2 cellular contexts compared by ENCODE assay signal in the genomic region with DNA sequence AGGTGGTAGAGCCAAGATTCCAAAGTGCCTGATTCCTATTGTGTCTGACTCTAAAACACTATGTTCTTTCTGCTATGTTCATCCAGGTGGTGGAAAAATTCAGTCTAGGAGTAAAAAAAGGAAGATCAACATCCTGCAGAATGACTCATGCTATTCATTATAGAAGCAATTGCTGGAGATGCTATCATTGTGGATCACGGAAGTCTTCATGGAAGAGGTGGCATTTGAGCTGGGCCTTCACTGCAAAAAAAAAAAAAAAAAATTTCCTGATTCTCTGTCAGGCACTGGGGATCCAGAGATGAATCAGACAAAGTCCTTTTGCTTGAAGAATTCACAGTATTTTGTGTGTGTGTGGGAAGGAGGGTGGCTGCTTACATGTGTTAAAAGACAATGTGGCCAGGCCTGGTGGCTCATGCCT.
A peak's percentile ranks its signal among the peaks of the same experiment; 100 is the strongest.
TF ChIP-seq lines count a peak whose summit lies in the region.

No MANE protein-coding gene starts in this region.

TF ChIP-seq in HepG2, 621 proteins besides CTCF, POLR2A, EP300 and RAD21 (continues in another document):
- TF ChIP-seq, protein P1, sequence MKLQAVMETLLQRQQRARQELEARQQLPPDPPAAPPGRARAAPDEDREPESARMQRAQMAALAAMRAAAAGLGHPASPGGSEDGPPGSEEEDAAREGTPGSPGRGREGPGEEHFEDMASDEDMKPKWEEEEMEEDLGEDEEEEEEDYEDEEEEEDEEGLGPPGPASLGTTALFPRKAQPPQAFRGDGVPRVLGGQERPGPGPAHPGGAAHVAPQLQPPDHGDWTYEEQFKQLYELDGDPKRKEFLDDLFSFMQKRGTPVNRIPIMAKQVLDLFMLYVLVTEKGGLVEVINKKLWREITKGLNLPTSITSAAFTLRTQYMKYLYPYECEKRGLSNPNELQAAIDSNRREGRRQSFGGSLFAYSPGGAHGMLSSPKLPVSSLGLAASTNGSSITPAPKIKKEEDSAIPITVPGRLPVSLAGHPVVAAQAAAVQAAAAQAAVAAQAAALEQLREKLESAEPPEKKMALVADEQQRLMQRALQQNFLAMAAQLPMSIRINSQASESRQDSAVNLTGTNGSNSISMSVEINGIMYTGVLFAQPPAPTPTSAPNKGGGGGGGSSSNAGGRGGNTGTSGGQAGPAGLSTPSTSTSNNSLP (IDR thresholded peaks at IDR 0.05; ENCODE audit: low read depth, low read length), result peak; percentile 44; the same call in 1 of the 2 replicates
- TF ChIP-seq ZNF589 (CRISPR knock-in tag; conservative IDR thresholded peaks at IDR 0.05) (no peak), ZFYVE20 (CRISPR knock-in tag; IDR thresholded peaks at IDR 0.05; ENCODE audit: borderline replicate concordance, low read depth) (no peak), ZNF772 (CRISPR knock-in tag; IDR thresholded peaks at IDR 0.05) (no peak), ELF4 (CRISPR knock-in tag; IDR thresholded peaks at IDR 0.05; ENCODE audit: borderline replicate concordance) (no peak), ZFP1 (CRISPR knock-in tag; IDR thresholded peaks at IDR 0.05) (no peak), ZNF776 (CRISPR knock-in tag; IDR thresholded peaks at IDR 0.05) (no peak), ZNF878 (CRISPR knock-in tag; IDR thresholded peaks at IDR 0.05) (no peak), ZNF549 (CRISPR knock-in tag; IDR thresholded peaks at IDR 0.05) (no peak), MTA3 (CRISPR knock-in tag; IDR thresholded peaks at IDR 0.05) (no peak), NFKBIZ (CRISPR knock-in tag; IDR thresholded peaks at IDR 0.05) (no peak)
- TF ChIP-seq, protein P2, sequence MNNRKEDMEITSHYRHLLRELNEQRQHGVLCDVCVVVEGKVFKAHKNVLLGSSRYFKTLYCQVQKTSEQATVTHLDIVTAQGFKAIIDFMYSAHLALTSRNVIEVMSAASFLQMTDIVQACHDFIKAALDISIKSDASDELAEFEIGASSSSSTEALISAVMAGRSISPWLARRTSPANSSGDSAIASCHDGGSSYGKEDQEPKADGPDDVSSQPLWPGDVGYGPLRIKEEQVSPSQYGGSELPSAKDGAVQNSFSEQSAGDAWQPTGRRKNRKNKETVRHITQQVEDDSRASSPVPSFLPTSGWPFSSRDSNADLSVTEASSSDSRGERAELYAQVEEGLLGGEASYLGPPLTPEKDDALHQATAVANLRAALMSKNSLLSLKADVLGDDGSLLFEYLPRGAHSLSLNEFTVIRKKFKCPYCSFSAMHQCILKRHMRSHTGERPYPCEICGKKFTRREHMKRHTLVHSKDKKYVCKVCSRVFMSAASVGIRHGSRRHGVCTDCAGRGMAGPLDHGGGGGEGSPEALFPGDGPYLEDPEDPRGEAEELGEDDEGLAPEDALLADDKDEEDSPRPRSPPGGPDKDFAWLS (CRISPR knock-in tag; IDR thresholded peaks at IDR 0.05; ENCODE audit: borderline replicate concordance), result no peak
- TF ChIP-seq, protein P3, sequence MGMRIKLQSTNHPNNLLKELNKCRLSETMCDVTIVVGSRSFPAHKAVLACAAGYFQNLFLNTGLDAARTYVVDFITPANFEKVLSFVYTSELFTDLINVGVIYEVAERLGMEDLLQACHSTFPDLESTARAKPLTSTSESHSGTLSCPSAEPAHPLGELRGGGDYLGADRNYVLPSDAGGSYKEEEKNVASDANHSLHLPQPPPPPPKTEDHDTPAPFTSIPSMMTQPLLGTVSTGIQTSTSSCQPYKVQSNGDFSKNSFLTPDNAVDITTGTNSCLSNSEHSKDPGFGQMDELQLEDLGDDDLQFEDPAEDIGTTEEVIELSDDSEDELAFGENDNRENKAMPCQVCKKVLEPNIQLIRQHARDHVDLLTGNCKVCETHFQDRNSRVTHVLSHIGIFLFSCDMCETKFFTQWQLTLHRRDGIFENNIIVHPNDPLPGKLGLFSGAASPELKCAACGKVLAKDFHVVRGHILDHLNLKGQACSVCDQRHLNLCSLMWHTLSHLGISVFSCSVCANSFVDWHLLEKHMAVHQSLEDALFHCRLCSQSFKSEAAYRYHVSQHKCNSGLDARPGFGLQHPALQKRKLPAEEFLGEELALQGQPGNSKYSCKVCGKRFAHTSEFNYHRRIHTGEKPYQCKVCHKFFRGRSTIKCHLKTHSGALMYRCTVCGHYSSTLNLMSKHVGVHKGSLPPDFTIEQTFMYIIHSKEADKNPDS (CRISPR knock-in tag; IDR thresholded peaks at IDR 0.05), result no peak
- TF ChIP-seq, protein P4, sequence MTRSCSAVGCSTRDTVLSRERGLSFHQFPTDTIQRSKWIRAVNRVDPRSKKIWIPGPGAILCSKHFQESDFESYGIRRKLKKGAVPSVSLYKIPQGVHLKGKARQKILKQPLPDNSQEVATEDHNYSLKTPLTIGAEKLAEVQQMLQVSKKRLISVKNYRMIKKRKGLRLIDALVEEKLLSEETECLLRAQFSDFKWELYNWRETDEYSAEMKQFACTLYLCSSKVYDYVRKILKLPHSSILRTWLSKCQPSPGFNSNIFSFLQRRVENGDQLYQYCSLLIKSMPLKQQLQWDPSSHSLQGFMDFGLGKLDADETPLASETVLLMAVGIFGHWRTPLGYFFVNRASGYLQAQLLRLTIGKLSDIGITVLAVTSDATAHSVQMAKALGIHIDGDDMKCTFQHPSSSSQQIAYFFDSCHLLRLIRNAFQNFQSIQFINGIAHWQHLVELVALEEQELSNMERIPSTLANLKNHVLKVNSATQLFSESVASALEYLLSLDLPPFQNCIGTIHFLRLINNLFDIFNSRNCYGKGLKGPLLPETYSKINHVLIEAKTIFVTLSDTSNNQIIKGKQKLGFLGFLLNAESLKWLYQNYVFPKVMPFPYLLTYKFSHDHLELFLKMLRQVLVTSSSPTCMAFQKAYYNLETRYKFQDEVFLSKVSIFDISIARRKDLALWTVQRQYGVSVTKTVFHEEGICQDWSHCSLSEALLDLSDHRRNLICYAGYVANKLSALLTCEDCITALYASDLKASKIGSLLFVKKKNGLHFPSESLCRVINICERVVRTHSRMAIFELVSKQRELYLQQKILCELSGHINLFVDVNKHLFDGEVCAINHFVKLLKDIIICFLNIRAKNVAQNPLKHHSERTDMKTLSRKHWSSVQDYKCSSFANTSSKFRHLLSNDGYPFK (CRISPR knock-in tag; IDR thresholded peaks at IDR 0.05; ENCODE audit: borderline replicate concordance), result no peak
- TF ChIP-seq, protein P5, sequence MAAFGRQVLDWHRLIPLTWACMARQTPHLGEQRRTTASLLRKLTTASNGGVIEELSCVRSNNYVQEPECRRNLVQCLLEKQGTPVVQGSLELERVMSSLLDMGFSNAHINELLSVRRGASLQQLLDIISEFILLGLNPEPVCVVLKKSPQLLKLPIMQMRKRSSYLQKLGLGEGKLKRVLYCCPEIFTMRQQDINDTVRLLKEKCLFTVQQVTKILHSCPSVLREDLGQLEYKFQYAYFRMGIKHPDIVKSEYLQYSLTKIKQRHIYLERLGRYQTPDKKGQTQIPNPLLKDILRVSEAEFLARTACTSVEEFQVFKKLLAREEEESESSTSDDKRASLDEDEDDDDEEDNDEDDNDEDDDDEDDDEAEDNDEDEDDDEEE (CRISPR knock-in tag; IDR thresholded peaks at IDR 0.05), result no peak
- TF ChIP-seq, protein P6, sequence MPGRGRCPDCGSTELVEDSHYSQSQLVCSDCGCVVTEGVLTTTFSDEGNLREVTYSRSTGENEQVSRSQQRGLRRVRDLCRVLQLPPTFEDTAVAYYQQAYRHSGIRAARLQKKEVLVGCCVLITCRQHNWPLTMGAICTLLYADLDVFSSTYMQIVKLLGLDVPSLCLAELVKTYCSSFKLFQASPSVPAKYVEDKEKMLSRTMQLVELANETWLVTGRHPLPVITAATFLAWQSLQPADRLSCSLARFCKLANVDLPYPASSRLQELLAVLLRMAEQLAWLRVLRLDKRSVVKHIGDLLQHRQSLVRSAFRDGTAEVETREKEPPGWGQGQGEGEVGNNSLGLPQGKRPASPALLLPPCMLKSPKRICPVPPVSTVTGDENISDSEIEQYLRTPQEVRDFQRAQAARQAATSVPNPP (CRISPR knock-in tag; IDR thresholded peaks at IDR 0.05), result no peak

TF ChIP-seq in GM12878, 131 proteins besides CTCF, POLR2A, EP300 and RAD21:
- TF ChIP-seq NFYA (IDR thresholded peaks at IDR 0.05; ENCODE audit: borderline replicate concordance, low read depth, low read length) (no peak), ZNF384 (IDR thresholded peaks at IDR 0.05; ENCODE audit: borderline replicate concordance, low read depth, low read length) (no peak), FOXM1 (IDR thresholded peaks at IDR 0.05; ENCODE audit: low read depth, low read length) (no peak), RUNX3 (IDR thresholded peaks at IDR 0.05; ENCODE audit: low read length) (no peak), WRNIP1 (IDR thresholded peaks at IDR 0.05; ENCODE audit: borderline replicate concordance, low read depth, low read length) (no peak), TARDBP (IDR thresholded peaks at IDR 0.05; ENCODE audit: borderline replicate concordance) (no peak), MEF2B (IDR thresholded peaks at IDR 0.05; ENCODE audit: partially characterized antibody, poor library complexity, severe bottlenecking) (no peak), NR2C1 (IDR thresholded peaks at IDR 0.05) (no peak), MTA3 (IDR thresholded peaks at IDR 0.05; ENCODE audit: borderline replicate concordance, low read length) (no peak), NBN (IDR thresholded peaks at IDR 0.05) (no peak), SIX5 (IDR thresholded peaks at IDR 0.05; ENCODE audit: low read depth, low read length, severe bottlenecking) (no peak), FOXK2 (IDR thresholded peaks at IDR 0.05) (no peak), MYC (IDR thresholded peaks at IDR 0.05; ENCODE audit: insufficient read depth, insufficient read length, insufficient replicate concordance, low read length, severe bottlenecking) (no peak), CBX3 (IDR thresholded peaks at IDR 0.05; ENCODE audit: borderline replicate concordance, low read depth) (no peak)
- TF ChIP-seq, protein P7, sequence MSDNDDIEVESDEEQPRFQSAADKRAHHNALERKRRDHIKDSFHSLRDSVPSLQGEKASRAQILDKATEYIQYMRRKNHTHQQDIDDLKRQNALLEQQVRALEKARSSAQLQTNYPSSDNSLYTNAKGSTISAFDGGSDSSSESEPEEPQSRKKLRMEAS (IDR thresholded peaks at IDR 0.05; ENCODE audit: low read depth, low read length), result no peak
- TF ChIP-seq, protein P8, sequence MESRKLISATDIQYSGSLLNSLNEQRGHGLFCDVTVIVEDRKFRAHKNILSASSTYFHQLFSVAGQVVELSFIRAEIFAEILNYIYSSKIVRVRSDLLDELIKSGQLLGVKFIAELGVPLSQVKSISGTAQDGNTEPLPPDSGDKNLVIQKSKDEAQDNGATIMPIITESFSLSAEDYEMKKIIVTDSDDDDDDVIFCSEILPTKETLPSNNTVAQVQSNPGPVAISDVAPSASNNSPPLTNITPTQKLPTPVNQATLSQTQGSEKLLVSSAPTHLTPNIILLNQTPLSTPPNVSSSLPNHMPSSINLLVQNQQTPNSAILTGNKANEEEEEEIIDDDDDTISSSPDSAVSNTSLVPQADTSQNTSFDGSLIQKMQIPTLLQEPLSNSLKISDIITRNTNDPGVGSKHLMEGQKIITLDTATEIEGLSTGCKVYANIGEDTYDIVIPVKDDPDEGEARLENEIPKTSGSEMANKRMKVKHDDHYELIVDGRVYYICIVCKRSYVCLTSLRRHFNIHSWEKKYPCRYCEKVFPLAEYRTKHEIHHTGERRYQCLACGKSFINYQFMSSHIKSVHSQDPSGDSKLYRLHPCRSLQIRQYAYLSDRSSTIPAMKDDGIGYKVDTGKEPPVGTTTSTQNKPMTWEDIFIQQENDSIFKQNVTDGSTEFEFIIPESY (IDR thresholded peaks at IDR 0.05), result no peak
- TF ChIP-seq, protein P9, sequence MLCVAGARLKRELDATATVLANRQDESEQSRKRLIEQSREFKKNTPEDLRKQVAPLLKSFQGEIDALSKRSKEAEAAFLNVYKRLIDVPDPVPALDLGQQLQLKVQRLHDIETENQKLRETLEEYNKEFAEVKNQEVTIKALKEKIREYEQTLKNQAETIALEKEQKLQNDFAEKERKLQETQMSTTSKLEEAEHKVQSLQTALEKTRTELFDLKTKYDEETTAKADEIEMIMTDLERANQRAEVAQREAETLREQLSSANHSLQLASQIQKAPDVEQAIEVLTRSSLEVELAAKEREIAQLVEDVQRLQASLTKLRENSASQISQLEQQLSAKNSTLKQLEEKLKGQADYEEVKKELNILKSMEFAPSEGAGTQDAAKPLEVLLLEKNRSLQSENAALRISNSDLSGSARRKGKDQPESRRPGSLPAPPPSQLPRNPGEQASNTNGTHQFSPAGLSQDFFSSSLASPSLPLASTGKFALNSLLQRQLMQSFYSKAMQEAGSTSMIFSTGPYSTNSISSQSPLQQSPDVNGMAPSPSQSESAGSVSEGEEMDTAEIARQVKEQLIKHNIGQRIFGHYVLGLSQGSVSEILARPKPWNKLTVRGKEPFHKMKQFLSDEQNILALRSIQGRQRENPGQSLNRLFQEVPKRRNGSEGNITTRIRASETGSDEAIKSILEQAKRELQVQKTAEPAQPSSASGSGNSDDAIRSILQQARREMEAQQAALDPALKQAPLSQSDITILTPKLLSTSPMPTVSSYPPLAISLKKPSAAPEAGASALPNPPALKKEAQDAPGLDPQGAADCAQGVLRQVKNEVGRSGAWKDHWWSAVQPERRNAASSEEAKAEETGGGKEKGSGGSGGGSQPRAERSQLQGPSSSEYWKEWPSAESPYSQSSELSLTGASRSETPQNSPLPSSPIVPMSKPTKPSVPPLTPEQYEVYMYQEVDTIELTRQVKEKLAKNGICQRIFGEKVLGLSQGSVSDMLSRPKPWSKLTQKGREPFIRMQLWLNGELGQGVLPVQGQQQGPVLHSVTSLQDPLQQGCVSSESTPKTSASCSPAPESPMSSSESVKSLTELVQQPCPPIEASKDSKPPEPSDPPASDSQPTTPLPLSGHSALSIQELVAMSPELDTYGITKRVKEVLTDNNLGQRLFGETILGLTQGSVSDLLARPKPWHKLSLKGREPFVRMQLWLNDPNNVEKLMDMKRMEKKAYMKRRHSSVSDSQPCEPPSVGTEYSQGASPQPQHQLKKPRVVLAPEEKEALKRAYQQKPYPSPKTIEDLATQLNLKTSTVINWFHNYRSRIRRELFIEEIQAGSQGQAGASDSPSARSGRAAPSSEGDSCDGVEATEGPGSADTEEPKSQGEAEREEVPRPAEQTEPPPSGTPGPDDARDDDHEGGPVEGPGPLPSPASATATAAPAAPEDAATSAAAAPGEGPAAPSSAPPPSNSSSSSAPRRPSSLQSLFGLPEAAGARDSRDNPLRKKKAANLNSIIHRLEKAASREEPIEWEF (IDR thresholded peaks at IDR 0.05; ENCODE audit: insufficient replicate concordance, low read depth, low read length), result no peak
